In the genomic region with DNA sequence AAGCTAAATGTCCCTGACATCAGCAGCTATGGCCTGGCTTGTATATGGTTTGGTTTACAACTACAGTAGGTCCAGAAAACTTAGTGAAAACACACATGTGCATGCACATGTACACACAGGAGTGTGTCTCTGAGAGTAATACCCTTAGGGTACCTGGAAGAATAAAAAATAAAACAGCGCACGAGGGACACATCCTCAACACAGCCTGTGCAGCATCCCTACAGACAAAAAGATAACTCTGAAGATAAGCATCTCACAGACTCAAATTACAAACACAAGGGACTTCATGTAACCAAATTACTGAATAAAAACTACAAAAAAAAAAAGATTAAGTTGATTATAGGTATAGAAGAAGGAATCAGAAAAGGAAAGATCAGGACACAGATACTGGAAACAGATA, we compare ENCODE assay signal across 5 cellular contexts.
"Had no signal": no experiment of that assay in that cellular context is flagged by ENCODE, and none has a peak within 500 bp of the region (broad histone marks: within the 10 kb centered on the region; RNA-seq: fewer than 3 reads in every experiment).

No MANE protein-coding gene starts in this region.

- H3K27ac Mint-ChIP-seq: GM23338, H9 had no signal

- H2AFZ ChIP-seq: GM23338 had no signal

- H3K4me1 Mint-ChIP-seq: GM23338, H9 had no signal

- ATAC-seq: GM23338, K562 had no signal

- H3K4me3 ChIP-seq: GM23338, K562 had no signal

- DNase-seq: H9, HCEC 1CT, IMR-90 had no signal

- H3K4me2 ChIP-seq: GM23338 had no signal

- H3K4me3 Mint-ChIP-seq: GM23338, H9 had no signal
